ENCODE assay signal across 7 cellular contexts in the genomic region with DNA sequence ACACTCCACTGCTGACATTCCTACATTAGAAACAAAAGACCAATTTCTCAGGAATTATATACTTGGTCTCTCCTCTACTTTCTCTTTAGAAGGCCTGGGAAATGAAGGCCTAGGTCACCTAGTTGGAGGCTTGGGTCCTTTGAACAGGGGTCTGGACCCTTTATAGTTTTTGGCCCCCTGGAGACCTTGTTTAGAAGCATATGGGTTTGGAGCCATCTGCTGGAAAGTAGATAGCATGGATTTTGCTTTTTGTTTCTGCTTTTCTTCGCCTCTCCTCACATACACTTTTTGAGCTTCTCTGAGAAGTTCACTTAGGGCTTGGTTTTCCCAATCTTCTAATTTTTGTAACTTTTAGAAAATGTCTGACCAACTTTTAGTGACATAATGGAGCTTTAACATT.
DNase-seq lines count a peak whose midpoint lies in the region; ATAC-seq and TF ChIP-seq lines count a peak whose summit lies in the region.

No MANE protein-coding gene starts in this region.

- no peak overlapping the region for H3K14ac ChIP-seq in H9 (ENCODE audit: insufficient read depth, low read length)

- no peak overlapping the region for H3K18ac ChIP-seq in H9 (ENCODE audit: insufficient read length, low read depth, low read length)

- no peak overlapping the region for H3K4ac ChIP-seq in H9 (ENCODE audit: low read depth, low read length)

- H2BK12ac ChIP-seq in H9 (ENCODE audit: insufficient read length, low read depth, low read length) = no peak overlapping the region

- no peak overlapping the region for H2BK15ac ChIP-seq in H9 (ENCODE audit: low read depth, low read length)

- no peak overlapping the region for H3K27ac ChIP-seq in H9 (ENCODE audit: insufficient read length, low read depth, low read length)

- H3K79me1 ChIP-seq in H9 (ENCODE audit: insufficient read depth, low read depth, low read length, poor library complexity, severe bottlenecking) = no peaks in the 10 kb centered on the region

- DNase-seq in H9 = no peak
- peak; percentile 41 for DNase-seq in SK-MEL-5 (ENCODE audit: low read depth, low spot score)
- DNase-seq in foreskin fibroblast = peak; percentile 3 to 40
- no peak for DNase-seq in retinal pigment epithelial cell (ENCODE audit: low read depth)
- DNase-seq in NCI-H2227 treated with DMSO at 0.1 percent for 48 hours (lab: John Stamatoyannopoulos, UW) = no peak
- DNase-seq in epidermal melanocyte (ENCODE audit: insufficient read length, low spot score) = no peak

- peaks cover 1% of the 10 kb centered on the region for H3K27me3 Mint-ChIP-seq in H9 (ENCODE audit: low read depth)

- no peaks in the 10 kb centered on the region for H3K23me2 ChIP-seq in H9 (ENCODE audit: insufficient read length, low read depth, low read length, poor library complexity, severe bottlenecking)

- H2BK20ac ChIP-seq in H9 (ENCODE audit: low read depth, low read length, poor library complexity, severe bottlenecking) = no peak overlapping the region

- no peak overlapping the region for H3K9ac ChIP-seq in H9 (ENCODE audit: extremely low read depth, insufficient read length, low read length)

- no peak overlapping the region for H2AK5ac ChIP-seq in H9 (ENCODE audit: insufficient read length, low read length)

- H2BK120ac ChIP-seq in H9 (ENCODE audit: low read depth, low read length, poor library complexity, severe bottlenecking) = no peak overlapping the region

- H4K20me1 ChIP-seq in H9 (ENCODE audit: control insufficient read depth, insufficient read depth, insufficient read length) = no peaks in the 10 kb centered on the region

- ATAC-seq in GM18868 (IDR thresholded peaks at IDR 0.05; ENCODE audit: unreplicated experiment) = no peak

- H3K9me3 Mint-ChIP-seq in H9 = peaks cover 41 to 61% of the 10 kb centered on the region in 2 experiments

- H3K4me3 Mint-ChIP-seq in H9 = no peak overlapping the region

- in situ Hi-C loops in SK-MEL-5 (cut with HindIII; ENCODE audit: low pct_unique_long_range_greater_than_20kb, low sequenced_read_pairs) = no loop called here

- no peaks in the 10 kb centered on the region for H3K4me1 ChIP-seq in H9 (ENCODE audit: insufficient read depth, low read length)

- H4K8ac ChIP-seq in H9 (replicated peaks; ENCODE audit: insufficient read length, low read depth, low read length) = no peak overlapping the region

- no peak overlapping the region for H4K5ac ChIP-seq in H9 (ENCODE audit: insufficient read length, low read depth, low read length)

- H4K91ac ChIP-seq in H9 (ENCODE audit: insufficient read length, low read depth, low read length) = no peak overlapping the region

- H3K4me3 ChIP-seq in foreskin fibroblast (ENCODE audit: low read depth in 1 of 2, low read length in 2 of 2) = no peak overlapping the region
- H3K4me3 ChIP-seq in retinal pigment epithelial cell (ENCODE audit: low read length) = no peak overlapping the region

- no peak overlapping the region for H3K4me2 ChIP-seq in H9 (ENCODE audit: insufficient read depth, insufficient read length, low read length)

- no peaks in the 10 kb centered on the region for H3K79me2 ChIP-seq in H9 (ENCODE audit: insufficient read depth, low read length)

- H2BK5ac ChIP-seq in H9 (ENCODE audit: insufficient read length, low read length) = no peak overlapping the region

- no peak overlapping the region for H3K23ac ChIP-seq in H9 (ENCODE audit: insufficient read length, low read depth, low read length)

- H3K4me1 Mint-ChIP-seq in H9 = peaks cover 8 to 26% of the 10 kb centered on the region in 2 experiments

- no peak overlapping the region for H3K56ac ChIP-seq in H9 (ENCODE audit: insufficient read length, low read depth, low read length)

- no peaks in the 10 kb centered on the region for H3K27me3 ChIP-seq in H9 (ENCODE audit: insufficient read depth, low read length)

- TF ChIP-seq CTCF in H9 (conservative IDR thresholded peaks at IDR 0.05) = peak; percentile 72
- peak; percentile 61 for TF ChIP-seq CTCF in foreskin fibroblast (IDR thresholded peaks at IDR 0.05; ENCODE audit: low read depth, low read length)
- peak; percentile 43 for TF ChIP-seq CTCF in retinal pigment epithelial cell (conservative IDR thresholded peaks at IDR 0.05; ENCODE audit: low read depth, low read length)

- peaks cover 26 to 47% (median 31%) of the 10 kb centered on the region in 3 experiments for H3K36me3 Mint-ChIP-seq in H9 (ENCODE audit: insufficient read depth in 1 of 3, low read depth in 3 of 3)

- no CpG with 5 or more reads among the region's 1 CpG for WGBS in H9 (ENCODE audit: extremely low coverage, insufficient read length, low lambda C conversion rate)

- peaks cover 8% of the 10 kb centered on the region for H3K9me3 ChIP-seq in H9 (ENCODE audit: control insufficient read depth, low read depth, low read length)

- H3K27ac Mint-ChIP-seq in H9 = no peak overlapping the region

- H3T11ph ChIP-seq in H9 (ENCODE audit: low read length) = no peak overlapping the region

- no peak overlapping the region for H2AFZ ChIP-seq in H9 (ENCODE audit: low read length)

Comparison
In these comparisons a context has a peak if more than half of its experiments do, and no peak if none do; other contexts are left out.
1. DNase-seq: peak in SK-MEL-5 (single experiment) and foreskin fibroblast (2 of 2); none in H9 (single experiment), retinal pigment epithelial cell (single experiment), NCI-H2227 treated with DMSO at 0.1 percent for 48 hours (single experiment) and epidermal melanocyte (single experiment).
2. Peak in every context shown above with its lines, with median percentiles within 50 percentile points of each other: CTCF ChIP-seq.